ENCODE assay signal across 8 cellular contexts in the genomic region with DNA sequence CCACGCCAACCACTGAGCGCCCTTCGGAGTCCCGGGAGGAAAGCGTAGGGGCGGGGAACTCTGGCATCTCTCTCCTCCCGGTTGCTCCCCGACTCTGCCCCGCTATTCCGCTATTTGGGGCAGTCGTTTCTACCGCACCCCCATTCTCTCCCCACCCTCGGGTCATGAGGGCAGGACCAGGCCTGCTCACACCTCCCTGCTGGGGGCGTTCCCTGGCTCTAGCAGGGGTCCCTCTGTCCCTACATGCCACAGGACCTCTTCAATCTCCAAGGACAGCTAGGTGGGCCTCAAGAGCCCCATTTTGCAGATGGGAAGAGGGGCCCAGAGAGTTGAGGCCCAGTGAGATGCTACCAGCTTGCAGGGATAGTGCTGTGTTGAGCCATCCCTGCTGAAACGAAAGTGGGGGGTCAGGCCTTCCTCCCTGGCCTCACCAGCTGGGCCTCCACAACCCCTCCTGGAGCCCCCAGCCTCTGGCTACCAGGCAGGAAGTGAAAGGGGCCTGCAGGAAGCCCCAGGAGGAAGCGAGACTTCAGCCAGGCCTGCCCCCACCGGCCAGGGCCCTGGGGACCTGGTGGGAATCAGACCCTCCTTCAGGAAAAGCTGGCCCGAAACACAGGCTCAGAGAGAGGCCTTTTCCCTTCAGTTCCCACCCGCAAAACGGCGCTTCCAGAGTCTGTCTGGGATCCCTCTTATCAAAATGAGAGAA. TPM values are rescaled to one million over a fixed set of nuclear protein-coding genes. Genes with fewer than 3 reads are reported as not detected.
DNase-seq lines count a peak whose midpoint lies in the region; ATAC-seq, FAIRE-seq and TF ChIP-seq lines count a peak whose summit lies in the region.
"Had no signal": no experiment of that assay in that cellular context is flagged by ENCODE, and none has a peak within 500 bp of the region (broad histone marks: within the 10 kb centered on the region; RNA-seq: fewer than 3 reads in every experiment).

No MANE protein-coding gene starts in this region.

- H3K4ac ChIP-seq in H1 (replicated peaks; ENCODE audit: insufficient read length, low read depth, low read length), result no peak overlapping the region

- no peak overlapping the region for H3K27ac ChIP-seq in H1 (ENCODE audit: low read depth, low read length)
- H3K27ac ChIP-seq: right lobe of liver had no signal

- no peak overlapping the region for H2BK20ac ChIP-seq in H1 (ENCODE audit: low read length)

- H3K79me1 ChIP-seq in H1 (ENCODE audit: low read depth, low read length), result no peaks in the 10 kb centered on the region

- no peak for FAIRE-seq in H1 (lab: Jason Lieb, UNC)

- DNase-seq in H1 (ENCODE audit: low read depth in 1 of 2, low spot score in 2 of 2), result no peak
- no peak for DNase-seq in stimulated activated naive CD8-positive, alpha-beta T cell treated with anti-CD3 and anti-CD28 coated beads, Interleukin-15, amount 100 ng/mL, for 72 hours
- DNase-seq in NCI-H1436 treated with DMSO at 0.1 percent for 48 hours (lab: John Stamatoyannopoulos, UW), result no peak
- no peak for DNase-seq in stimulated activated CD4-positive, alpha-beta T cell treated with anti-CD3 and anti-CD28 coated beads, Interleukin-12 subunit alpha, Interleukin-12 subunit beta, amount 100 ng/mL, for 4 hours
- no peak for DNase-seq in NK-92 (lab: John Stamatoyannopoulos, UW; ENCODE audit: unreplicated experiment)

- ATAC-seq in GM19372 (IDR thresholded peaks at IDR 0.05; ENCODE audit: low read depth, unreplicated experiment), result peak; percentile 14
- peak; percentile 6 for ATAC-seq in HG03039 (IDR thresholded peaks at IDR 0.05; ENCODE audit: unreplicated experiment)
- no peak for ATAC-seq in stimulated activated naive CD8-positive, alpha-beta T cell treated with anti-CD3 and anti-CD28 coated beads, Interleukin-15, amount 100 ng/mL, for 72 hours

- no peaks in the 10 kb centered on the region for H3K36me3 ChIP-seq in H1 (ENCODE audit: control insufficient read depth in 2 of 4, insufficient read depth in 4 of 4, low read length in 3 of 4)
- H3K36me3 ChIP-seq: right lobe of liver had no signal

- H4K5ac ChIP-seq in H1 (ENCODE audit: insufficient read length, low read depth, low read length), result peak overlapping the region; percentile 26

- H3K79me2 ChIP-seq in H1 (ENCODE audit: control insufficient read depth in 1 of 2, insufficient read depth in 2 of 2, low read length in 2 of 2), result no peaks in the 10 kb centered on the region

- no peak for TF ChIP-seq EP300 in H1 (IDR thresholded peaks at IDR 0.05; ENCODE audit: borderline replicate concordance in 1 of 2, low read depth in 2 of 2, low read length in 2 of 2)

- no peak overlapping the region for H2BK12ac ChIP-seq in H1 (ENCODE audit: low read depth, low read length)

- peaks cover 58% of the 10 kb centered on the region for H3K4me1 Mint-ChIP-seq in stimulated activated naive CD8-positive, alpha-beta T cell treated with anti-CD3 and anti-CD28 coated beads, Interleukin-15, amount 100 ng/mL, for 72 hours

- H2BK5ac ChIP-seq in H1 (ENCODE audit: low read depth, low read length), result no peak overlapping the region

- no peak overlapping the region for H3K23ac ChIP-seq in H1 (ENCODE audit: insufficient read length)

- H3K4me3 Mint-ChIP-seq in stimulated activated naive CD8-positive, alpha-beta T cell treated with anti-CD3 and anti-CD28 coated beads, Interleukin-15, amount 100 ng/mL, for 72 hours, result peak overlapping the region; percentile 66 to 85

- peak overlapping the region; percentile 28; the same call in 1 of the 2 replicates for H2AFZ ChIP-seq in H1 (ENCODE audit: low read length)

- H3K9me3 Mint-ChIP-seq in stimulated activated naive CD8-positive, alpha-beta T cell treated with anti-CD3 and anti-CD28 coated beads, Interleukin-15, amount 100 ng/mL, for 72 hours, result no peaks in the 10 kb centered on the region

- peaks cover 0 to 16% (median 10%) of the 10 kb centered on the region in 4 experiments; a peak in 6 of 7 replicates for H3K4me1 ChIP-seq in H1 (replicated peaks in 1 of 4; ENCODE audit: control insufficient read depth in 3 of 4, insufficient read depth in 4 of 4, low read length in 3 of 4)

- no peak overlapping the region for H2BK15ac ChIP-seq in H1 (ENCODE audit: low read length)

- H3K4me3 ChIP-seq in H1 (ENCODE audit: extremely low read depth in 1 of 4, insufficient read depth in 2 of 4, low read depth in 3 of 4, low read length in 4 of 4), result peak overlapping the region; percentile 22 to 67 (median 34); a peak in 7 of 8 replicates

- H4K8ac ChIP-seq in H1 (ENCODE audit: extremely low read depth, insufficient read depth, low read length), result no peak overlapping the region; the same call in 1 of the 2 replicates

- H3K27ac Mint-ChIP-seq in stimulated activated naive CD8-positive, alpha-beta T cell treated with anti-CD3 and anti-CD28 coated beads, Interleukin-15, amount 100 ng/mL, for 72 hours, result peak overlapping the region in 1 of 2 donors; percentile 13

- peak overlapping the region; percentile 69 to 86 for H3K4me2 ChIP-seq in H1 (ENCODE audit: insufficient read depth in 1 of 2, low read depth in 2 of 2, low read length in 2 of 2)

- H3K56ac ChIP-seq in H1 (replicated peaks; ENCODE audit: insufficient read length, low read depth, low read length), result no peak overlapping the region

- H2AK5ac ChIP-seq in H1 (ENCODE audit: low read depth, low read length), result no peak overlapping the region

- H3K23me2 ChIP-seq in H1 (ENCODE audit: low read depth, low read length), result peaks cover 4% of the 10 kb centered on the region; the same call in 1 of the 2 replicates

- no peak for TF ChIP-seq POLR2A in H1 (IDR thresholded peaks at IDR 0.05; ENCODE audit: control extremely low read depth in 1 of 2, low read depth in 2 of 2, low read length in 2 of 2)

- H3K14ac ChIP-seq in H1 (ENCODE audit: insufficient read length), result no peak overlapping the region

- H3K27me3 ChIP-seq in H1 (replicated peaks in 1 of 4; ENCODE audit: control insufficient read depth in 3 of 4, extremely low read depth in 1 of 4, insufficient read depth in 3 of 4, low read length in 3 of 4), result peaks cover 30 to 81% (median 70%) of the 10 kb centered on the region in 4 experiments

- POLR2A ChIA-PET in H1 (lab: Charles Lee; ENCODE audit: partially characterized antibody), result interaction anchor here (1.0 to 3.4 kb wide), 7 partner anchors 9 to 120 kb away, joined by 3 to 19 read pairs (median 10); a partner anchor contains a TSS

- no peak overlapping the region for H2BK120ac ChIP-seq in H1 (replicated peaks; ENCODE audit: low read depth, low read length)

- WGBS in H1 (ENCODE audit: extremely low coverage in 1 of 2, insufficient coverage in 1 of 2, insufficient read length in 1 of 2, insufficient replicate concordance in 2 of 2, low coverage in 1 of 2, low lambda C conversion rate in 2 of 2, missing lambda C conversion rate in 1 of 2), 2 experiments, result 47% methylated on average over 17 of the region's 21 CpGs; no CpG with 5 or more reads in 1 of the 2 experiments

- peak overlapping the region; percentile 71; the same call in 1 of the 2 replicates for H3K18ac ChIP-seq in H1 (ENCODE audit: extremely low read depth, low read length)

- no peak overlapping the region for H4K91ac ChIP-seq in H1 (replicated peaks; ENCODE audit: insufficient read length, low read length)

- TF ChIP-seq CTCF in H1 (IDR thresholded peaks at IDR 0.05; ENCODE audit: control extremely low read depth in 1 of 3, insufficient read depth in 1 of 3, low read depth in 1 of 3, low read length in 3 of 3), result no peak

- peaks cover 34% of the 10 kb centered on the region for H3K27me3 Mint-ChIP-seq in stimulated activated naive CD8-positive, alpha-beta T cell treated with anti-CD3 and anti-CD28 coated beads, Interleukin-15, amount 100 ng/mL, for 72 hours

- peaks cover 0 to 12% of the 10 kb centered on the region in 2 experiments for H4K20me1 ChIP-seq in H1 (replicated peaks in 1 of 2; ENCODE audit: control insufficient read depth in 1 of 2, insufficient read depth in 2 of 2, low read length in 2 of 2)

- H3K9me3 ChIP-seq in H1 (ENCODE audit: insufficient read depth in 2 of 2, low read depth in 1 of 2, low read length in 1 of 2), result no peaks in the 10 kb centered on the region
- H3K9me3 ChIP-seq: right lobe of liver had no signal

- no peak overlapping the region for H3K9ac ChIP-seq in H1 (replicated peaks in 1 of 4; ENCODE audit: extremely low read depth in 1 of 4, low read depth in 3 of 4, low read length in 3 of 4)

- CTCF ChIA-PET in H1 (lab: Charles Lee; ENCODE audit: partially characterized antibody), result interaction anchor here (1.2 kb wide), 1 partner anchor 20 kb away, joined by 3 read pairs; no protein-coding TSS in a partner anchor

- no peak for TF ChIP-seq RAD21 in H1 (IDR thresholded peaks at IDR 0.05 in 1 of 2, conservative IDR thresholded peaks at IDR 0.05 in 1 of 2; ENCODE audit: low read depth in 2 of 2, low read length in 2 of 2)

RNA-seq across cellular contexts. Expression of a gene that starts 5.5 kb away (rescaled TPM):
- 0.89 and 0.90 TPM in 2 replicates for total RNA-seq in H1 (2021; fragmentation: NEBNext Ultra II Directional; extraction: Animal tissue kit (Norgen Biotek cat#: 25700))
- polyA plus RNA-seq in H1 (2011; rRNA removed), result 0.14 and 0.35 TPM in 2 replicates
- polyA plus RNA-seq in H1 (2011; cell fraction: cytosol; rRNA removed), result 0.39 TPM
- 2.4 TPM for polyA plus RNA-seq in H1 (2011; cell fraction: nucleus; rRNA removed)
- 0.39 to 0.50 TPM in 2 of 4 replicates, not detected in the others for polyA plus RNA-seq in H1 (2012, experiment 1 of 2)
- polyA plus RNA-seq in H1 (2012, experiment 2 of 2), result not detected
- polyA plus RNA-seq in H1 (2013, experiment 1 of 2), result 0.73 TPM
- polyA plus RNA-seq in H1 (2013, experiment 2 of 2), result 0.59 TPM
- polyA minus RNA-seq in H1 (2011; rRNA and poly(A)+ RNA removed), result not detected in 2 replicates
- not detected for polyA minus RNA-seq in H1 (2011; cell fraction: cytosol; rRNA and poly(A)+ RNA removed)
- 0.70 TPM for polyA minus RNA-seq in H1 (2011; cell fraction: nucleus; rRNA and poly(A)+ RNA removed)
- total RNA-seq: right lobe of liver had no signal

RNA-seq across cellular contexts. Expression of a gene that starts 6.2 kb away (rescaled TPM):
- 1.8 and 2.0 TPM in 2 replicates for total RNA-seq in H1 (2021; fragmentation: NEBNext Ultra II Directional; extraction: Animal tissue kit (Norgen Biotek cat#: 25700))
- 1.4 TPM in 2 replicates for polyA plus RNA-seq in H1 (2011; rRNA removed)
- 1.00 TPM for polyA plus RNA-seq in H1 (2011; cell fraction: cytosol; rRNA removed)
- polyA plus RNA-seq in H1 (2011; cell fraction: nucleus; rRNA removed), result 4.9 TPM
- 1.0 to 1.8 TPM (median 1.3 TPM) in 4 replicates for polyA plus RNA-seq in H1 (2012, experiment 1 of 2)
- polyA plus RNA-seq in H1 (2012, experiment 2 of 2), result 0.73 TPM
- 1.6 TPM for polyA plus RNA-seq in H1 (2013, experiment 1 of 2)
- polyA plus RNA-seq in H1 (2013, experiment 2 of 2), result 1.6 TPM
- polyA minus RNA-seq in H1 (2011; rRNA and poly(A)+ RNA removed), result 0.83 and 1.5 TPM in 2 replicates
- polyA minus RNA-seq in H1 (2011; cell fraction: cytosol; rRNA and poly(A)+ RNA removed), result 1.2 TPM
- polyA minus RNA-seq in H1 (2011; cell fraction: nucleus; rRNA and poly(A)+ RNA removed), result 1.6 TPM

RNA-seq across cellular contexts. Expression of a gene that starts 26.5 kb away (rescaled TPM):
- 30.0 and 32.0 TPM in 2 replicates for total RNA-seq in H1 (2021; fragmentation: NEBNext Ultra II Directional; extraction: Animal tissue kit (Norgen Biotek cat#: 25700))
- polyA plus RNA-seq in H1 (2011; rRNA removed), result 80.4 and 94.6 TPM in 2 replicates
- polyA plus RNA-seq in H1 (2011; cell fraction: cytosol; rRNA removed), result 68.6 TPM
- polyA plus RNA-seq in H1 (2011; cell fraction: nucleus; rRNA removed), result 146 TPM
- polyA plus RNA-seq in H1 (2012, experiment 1 of 2), result 22.9 to 58.2 TPM (median 53.9 TPM) in 4 replicates
- 81.1 TPM for polyA plus RNA-seq in H1 (2012, experiment 2 of 2)
- 54.0 TPM for polyA plus RNA-seq in H1 (2013, experiment 1 of 2)
- 50.9 TPM for polyA plus RNA-seq in H1 (2013, experiment 2 of 2)
- polyA minus RNA-seq in H1 (2011; rRNA and poly(A)+ RNA removed), result 43.8 and 44.6 TPM in 2 replicates
- 29.3 TPM for polyA minus RNA-seq in H1 (2011; cell fraction: cytosol; rRNA and poly(A)+ RNA removed)
- 48.6 TPM for polyA minus RNA-seq in H1 (2011; cell fraction: nucleus; rRNA and poly(A)+ RNA removed)

RNA-seq across cellular contexts. Expression of a gene that starts 48.8 kb away (rescaled TPM):
- 38.9 and 39.1 TPM in 2 replicates for total RNA-seq in H1 (2021; fragmentation: NEBNext Ultra II Directional; extraction: Animal tissue kit (Norgen Biotek cat#: 25700))
- 39.7 and 52.9 TPM in 2 replicates for polyA plus RNA-seq in H1 (2011; rRNA removed)
- 49.5 TPM for polyA plus RNA-seq in H1 (2011; cell fraction: cytosol; rRNA removed)
- polyA plus RNA-seq in H1 (2011; cell fraction: nucleus; rRNA removed), result 42.1 TPM
- polyA plus RNA-seq in H1 (2012, experiment 1 of 2), result 45.3 to 51.2 TPM (median 49.0 TPM) in 4 replicates
- 25.0 TPM for polyA plus RNA-seq in H1 (2012, experiment 2 of 2)
- polyA plus RNA-seq in H1 (2013, experiment 1 of 2), result 20.4 TPM
- polyA plus RNA-seq in H1 (2013, experiment 2 of 2), result 21.2 TPM
- polyA minus RNA-seq in H1 (2011; rRNA and poly(A)+ RNA removed), result 66.0 and 66.2 TPM in 2 replicates
- 28.8 TPM for polyA minus RNA-seq in H1 (2011; cell fraction: cytosol; rRNA and poly(A)+ RNA removed)
- 22.9 TPM for polyA minus RNA-seq in H1 (2011; cell fraction: nucleus; rRNA and poly(A)+ RNA removed)
